In genomic region chr5:168142402-168142801, GRCh38 we compare ENCODE assay signal across 34 cellular contexts.
"Had no signal": no experiment of that assay in that cellular context is flagged by ENCODE, and none has a peak within 500 bp of the region (broad histone marks: within the 10 kb centered on the region; RNA-seq: fewer than 3 reads in every experiment).

No MANE protein-coding gene starts in this region.

- ATAC-seq: activated CD4-positive, alpha-beta T cell treated with anti-CD3 and anti-CD28 coated beads for 36 hours; activated CD8-positive, alpha-beta memory T cell treated with anti-CD3 and anti-CD28 coated beads, Interleukin-2, amount 10 ng/mL, durations not matched to agents 7 days and 5 days; activated CD8-positive, alpha-beta T cell treated with anti-CD3 and anti-CD28 coated beads, Interleukin-2, amount 10 ng/mL, durations not matched to agents 7 days and 5 days; activated naive CD8-positive, alpha-beta T cell treated with anti-CD3 and anti-CD28 coated beads, Interleukin-2, amount 50 U/mL, for 24 hours; body of pancreas; T-helper 17 cell had no signal

- H3K4me1 ChIP-seq: adrenal gland, body of pancreas, colonic mucosa, esophagus squamous epithelium had no signal

- H3K27ac ChIP-seq: adrenal gland, body of pancreas, cardiac muscle cell, colonic mucosa, epithelial cell of prostate, esophagus squamous epithelium had no signal

- H3K4me3 ChIP-seq: adrenal gland, body of pancreas, cardiac muscle cell, colonic mucosa, esophagus squamous epithelium had no signal

- H3K27me3 ChIP-seq: adrenal gland, body of pancreas, cardiac muscle cell, colonic mucosa, esophagus squamous epithelium had no signal

- H3K27me3 Mint-ChIP-seq: activated CD4-positive, alpha-beta memory T cell treated with anti-CD3 and anti-CD28 coated beads for 36 hours; activated CD8-positive, alpha-beta memory T cell treated with anti-CD3 and anti-CD28 coated beads, Interleukin-2, amount 10 ng/mL, durations not matched to agents 7 days and 5 days; activated naive CD8-positive, alpha-beta T cell treated with anti-CD3 and anti-CD28 coated beads, Interleukin-2, amount 50 U/mL, for 24 hours had no signal

- H3K9me3 Mint-ChIP-seq: activated CD4-positive, alpha-beta T cell treated with anti-CD3 and anti-CD28 coated beads, Interleukin-2, amount 10 ng/mL, durations not matched to agents 24 days and 14 days; activated naive CD4-positive, alpha-beta T cell treated with anti-CD3 and anti-CD28 coated beads, Interleukin-2, amount 50 U/mL, for 24 hours; activated naive CD8-positive, alpha-beta T cell treated with anti-CD3 and anti-CD28 coated beads for 36 hours; activated naive CD8-positive, alpha-beta T cell treated with anti-CD3 and anti-CD28 coated beads, Interleukin-2, amount 50 U/mL, for 24 hours; activated T-helper 1 cell treated with anti-CD3 and anti-CD28 coated beads, Interleukin-12 subunit alpha, Interleukin-12 subunit beta, Interleukin-2, Interleukin-4 antibody, amounts not matched to agents 30 ng/mL and 10 ng/mL and 1 ng/mL, durations not matched to agents 14 hours and 24 hours and 36 hours; activated T-helper 2 cell treated with anti-CD3 and anti-CD28 coated beads, Interferon-gamma antibody, Interleukin-2, Interleukin-4, amounts not matched to agents 10 μg/mL and 5 μg/mL and 100 μg/mL, durations not matched to agents 14 hours and 24 hours and 36 hours had no signal

- H3K36me3 ChIP-seq: adrenal gland, cardiac muscle cell, colonic mucosa, esophagus squamous epithelium had no signal

- H3K4me3 Mint-ChIP-seq: activated CD4-positive, alpha-beta memory T cell treated with anti-CD3 and anti-CD28 coated beads for 36 hours; activated CD4-positive, alpha-beta T cell treated with anti-CD3 and anti-CD28 coated beads for 36 hours; activated CD4-positive, alpha-beta T cell treated with anti-CD3 and anti-CD28 coated beads, Interleukin-2, amount 10 ng/mL, durations not matched to agents 24 days and 14 days; activated CD8-positive, alpha-beta memory T cell treated with anti-CD3 and anti-CD28 coated beads, Interleukin-2, amount 10 ng/mL, durations not matched to agents 7 days and 5 days; activated CD8-positive, alpha-beta T cell treated with anti-CD3 and anti-CD28 coated beads, Interleukin-2, amount 10 ng/mL, durations not matched to agents 7 days and 5 days; activated naive CD4-positive, alpha-beta T cell treated with anti-CD3 and anti-CD28 coated beads for 36 hours; activated naive CD4-positive, alpha-beta T cell treated with anti-CD3 and anti-CD28 coated beads, Interleukin-2, amount 50 U/mL, for 24 hours; activated naive CD8-positive, alpha-beta T cell treated with anti-CD3 and anti-CD28 coated beads for 36 hours; activated naive CD8-positive, alpha-beta T cell treated with anti-CD3 and anti-CD28 coated beads, Interleukin-2, amount 50 U/mL, for 24 hours; activated T-helper 1 cell treated with anti-CD3 and anti-CD28 coated beads, Interleukin-12 subunit alpha, Interleukin-12 subunit beta, Interleukin-2, Interleukin-4 antibody, amounts not matched to agents 30 ng/mL and 10 ng/mL and 1 ng/mL, durations not matched to agents 14 hours and 24 hours and 36 hours; T-helper 17 cell had no signal

- FAIRE-seq: endometrium, endothelial cell of umbilical vein had no signal

- H3K36me3 Mint-ChIP-seq: activated CD4-positive, alpha-beta memory T cell treated with anti-CD3 and anti-CD28 coated beads for 36 hours; activated CD8-positive, alpha-beta memory T cell treated with anti-CD3 and anti-CD28 coated beads, Interleukin-2, amount 10 ng/mL, durations not matched to agents 7 days and 5 days; activated naive CD4-positive, alpha-beta T cell treated with anti-CD3 and anti-CD28 coated beads, Interleukin-2, amount 50 U/mL, for 24 hours; activated naive CD8-positive, alpha-beta T cell treated with anti-CD3 and anti-CD28 coated beads for 36 hours had no signal

- H3K4me1 Mint-ChIP-seq: activated CD4-positive, alpha-beta T cell treated with anti-CD3 and anti-CD28 coated beads for 36 hours; activated CD8-positive, alpha-beta memory T cell treated with anti-CD3 and anti-CD28 coated beads, Interleukin-2, amount 10 ng/mL, durations not matched to agents 7 days and 5 days; activated naive CD4-positive, alpha-beta T cell treated with anti-CD3 and anti-CD28 coated beads, Interleukin-2, amount 50 U/mL, for 24 hours; activated naive CD8-positive, alpha-beta T cell treated with anti-CD3 and anti-CD28 coated beads for 36 hours; activated naive CD8-positive, alpha-beta T cell treated with anti-CD3 and anti-CD28 coated beads, Interleukin-2, amount 50 U/mL, for 24 hours; T-helper 17 cell had no signal

- H3K27ac Mint-ChIP-seq: activated CD4-positive, alpha-beta memory T cell treated with anti-CD3 and anti-CD28 coated beads for 36 hours; activated CD4-positive, alpha-beta T cell treated with anti-CD3 and anti-CD28 coated beads for 36 hours; activated CD4-positive, alpha-beta T cell treated with anti-CD3 and anti-CD28 coated beads, Interleukin-2, amount 10 ng/mL, durations not matched to agents 24 days and 14 days; activated CD8-positive, alpha-beta memory T cell treated with anti-CD3 and anti-CD28 coated beads, Interleukin-2, amount 10 ng/mL, durations not matched to agents 7 days and 5 days; activated CD8-positive, alpha-beta T cell treated with anti-CD3 and anti-CD28 coated beads, Interleukin-2, amount 10 ng/mL, durations not matched to agents 7 days and 5 days; activated naive CD4-positive, alpha-beta T cell treated with anti-CD3 and anti-CD28 coated beads for 36 hours; activated naive CD4-positive, alpha-beta T cell treated with anti-CD3 and anti-CD28 coated beads, Interleukin-2, amount 50 U/mL, for 24 hours; activated naive CD8-positive, alpha-beta T cell treated with anti-CD3 and anti-CD28 coated beads for 36 hours; activated naive CD8-positive, alpha-beta T cell treated with anti-CD3 and anti-CD28 coated beads, Interleukin-2, amount 50 U/mL, for 24 hours; activated T-helper 1 cell treated with anti-CD3 and anti-CD28 coated beads, Interleukin-12 subunit alpha, Interleukin-12 subunit beta, Interleukin-2, Interleukin-4 antibody, amounts not matched to agents 30 ng/mL and 10 ng/mL and 1 ng/mL, durations not matched to agents 14 hours and 24 hours and 36 hours; activated T-helper 2 cell treated with anti-CD3 and anti-CD28 coated beads, Interferon-gamma antibody, Interleukin-2, Interleukin-4, amounts not matched to agents 10 μg/mL and 5 μg/mL and 100 μg/mL, durations not matched to agents 14 hours and 24 hours and 36 hours; T-helper 17 cell had no signal

- H3K9me3 ChIP-seq: adrenal gland, body of pancreas, colonic mucosa, esophagus squamous epithelium had no signal

- DNase-seq: activated CD4-positive, alpha-beta memory T cell treated with anti-CD3 and anti-CD28 coated beads for 36 hours; activated CD4-positive, alpha-beta T cell treated with anti-CD3 and anti-CD28 coated beads for 36 hours; activated CD4-positive, alpha-beta T cell treated with anti-CD3 and anti-CD28 coated beads, Interleukin-2, amount 10 ng/mL, durations not matched to agents 24 days and 14 days; activated CD4-positive, CD25-positive, alpha-beta regulatory T cell; activated CD4-positive, CD25-positive, alpha-beta regulatory T cell treated with anti-CD3 and anti-CD28 coated beads, Interleukin-2, amount 50 U/mL, for 72 hours; activated CD8-positive, alpha-beta memory T cell treated with anti-CD3 and anti-CD28 coated beads, Interleukin-2, amount 10 ng/mL, durations not matched to agents 7 days and 5 days; activated CD8-positive, alpha-beta memory T cell treated with anti-CD3 and anti-CD28 coated beads, Interleukin-2, amount 50 U/mL, for 4 hours; activated CD8-positive, alpha-beta T cell treated with anti-CD3 and anti-CD28 coated beads, Interleukin-2, amount 10 ng/mL, durations not matched to agents 7 days and 5 days; activated effector memory CD4-positive, alpha-beta T cell treated with anti-CD3 and anti-CD28 coated beads, Interleukin-2, amount 50 U/mL, for 16 hours; activated naive CD4-positive, alpha-beta T cell treated with anti-CD3 and anti-CD28 coated beads for 36 hours; activated naive CD8-positive, alpha-beta T cell treated with anti-CD3 and anti-CD28 coated beads for 36 hours; activated naive CD8-positive, alpha-beta T cell treated with anti-CD3 and anti-CD28 coated beads, Interleukin-2, amount 50 U/mL, for 24 hours; activated T-cell treated with anti-CD3 and anti-CD28 coated beads, Interleukin-2, amount 50 U/mL, for 1 hour; activated T-cell treated with anti-CD3 and anti-CD28 coated beads, Interleukin-2, amount 50 U/mL, for 48 hours; adrenal gland; amygdala; aorta; body of pancreas; central memory CD4-positive, alpha-beta T cell; cerebellar nuclear complex; colonic mucosa; effector CD8-positive, alpha-beta T cell; esophagus squamous epithelium; foreskin melanocyte; head of caudate nucleus; T-helper 1 cell; T-helper 17 cell had no signal
